24 cellular contexts compared by ENCODE assay signal in the genomic region with DNA sequence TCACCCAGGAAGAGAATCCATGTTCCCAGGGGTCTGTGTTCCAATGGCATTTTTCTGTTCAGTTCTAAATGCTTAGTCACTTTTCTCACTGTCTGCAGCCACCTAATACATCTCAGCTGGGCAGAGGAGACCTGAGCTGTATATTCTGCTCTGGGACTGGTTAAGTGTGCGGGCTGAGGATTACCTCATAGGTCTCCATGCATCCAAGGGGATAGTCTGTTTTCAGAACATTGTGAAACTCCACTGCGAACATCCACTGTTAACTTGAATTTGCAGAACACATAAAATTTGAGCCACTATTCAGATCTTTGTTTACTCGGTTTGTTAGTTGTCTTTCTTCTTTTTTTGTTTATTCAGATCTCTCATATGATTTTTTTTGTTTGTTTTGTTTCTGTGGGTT.
A peak's percentile ranks its signal among the peaks of the same experiment; 100 is the strongest.
DNase-seq lines count a peak whose midpoint lies in the region; ATAC-seq, FAIRE-seq and TF ChIP-seq lines count a peak whose summit lies in the region.
"Had no signal": no experiment of that assay in that cellular context is flagged by ENCODE, and none has a peak within 500 bp of the region (broad histone marks: within the 10 kb centered on the region; RNA-seq: fewer than 3 reads in every experiment).

No MANE protein-coding gene starts in this region.

- POLR2A ChIA-PET in A549 (lab: Yijun Ruan, JAX) (no interaction called here), PC-3 (lab: Charles Lee; ENCODE audit: unreplicated experiment) (interaction anchor here (0.6 kb wide), 1 partner anchor 10 kb away, joined by 3 read pairs; no protein-coding TSS in a partner anchor)

- peak in 1 of 2 experiments; percentile 59 for DNase-seq in A549 (ENCODE audit: low read depth in 1 of 2, low spot score in 1 of 2)
- DNase-seq in EL = peak; percentile 78
- DNase-seq in PC-3 = peak; percentile 18
- DNase-seq in fibroblast of lung (ENCODE audit: low read depth in 2 of 2) = peak; percentile 24 to 59
- DNase-seq in immature natural killer cell = no peak
- no peak for DNase-seq in posterior vena cava (ENCODE audit: low spot score)
- DNase-seq: activated CD4-positive, alpha-beta T cell treated with anti-CD3 and anti-CD28 coated beads for 4 hours; activated T-cell treated with anti-CD3 and anti-CD28 coated beads for 4 hours; caudate nucleus; effector memory CD4-positive, alpha-beta T cell; natural killer cell; NCI-H2171 treated with DMSO at 0.1 percent for 48 hours; SIG-M5; stimulated activated CD4-positive, alpha-beta T cell treated with anti-CD3 and anti-CD28 coated beads, Interleukin-12 subunit alpha, Interleukin-12 subunit beta, amount 100 ng/mL, for 4 hours; stimulated activated naive CD4-positive, alpha-beta T cell treated with Interleukin-2 at 50 U/mL for 16 hours; T-helper 9 cell; upper lobe of right lung had no signal

- H3K27ac ChIP-seq in A549 = peak overlapping the region; percentile 8 to 39; a peak in 2 of 6 replicates
- H3K27ac ChIP-seq in PC-3 (ENCODE audit: low read length) = no peak overlapping the region
- H3K27ac ChIP-seq in fibroblast of lung (ENCODE audit: insufficient read depth, low read length) = no peak overlapping the region
- H3K27ac ChIP-seq: gastroesophageal sphincter, upper lobe of right lung had no signal

- ATAC-seq in A549 (peak; percentile 85 to 94), PC-3 (no peak), GM18498 (IDR thresholded peaks at IDR 0.05; ENCODE audit: unreplicated experiment) (no peak)
- no peak for ATAC-seq in activated T-helper 17 cell treated with anti-CD3 and anti-CD28 coated beads, Interleukin-2, amount 50 U/mL, for 72 hours (replicated peaks)
- ATAC-seq: gastroesophageal sphincter, natural killer cell, upper lobe of right lung had no signal

- no peak for TF ChIP-seq POLR2A in A549 (IDR thresholded peaks at IDR 0.05; ENCODE audit: low read length)

- H3K79me2 ChIP-seq in PC-3 (ENCODE audit: low read length) (no peaks in the 10 kb centered on the region), fibroblast of lung (ENCODE audit: control insufficient read depth, insufficient read depth, low read length) (no peaks in the 10 kb centered on the region)

- no TSS peak for BruUV-seq in PC-3 (replicated peaks; lab: Mats Ljungman, UMichigan)

- H3K4me3 ChIP-seq in A549 (no peak overlapping the region), PC-3 (ENCODE audit: low read length) (no peak overlapping the region), fibroblast of lung (replicated peaks in 1 of 4; ENCODE audit: control extremely low read depth in 1 of 4, insufficient read depth in 1 of 4, low read depth in 3 of 4, low read length in 4 of 4) (no peak overlapping the region)
- H3K4me3 ChIP-seq: gastroesophageal sphincter, upper lobe of right lung had no signal

- H3F3A ChIP-seq in PC-3 (ENCODE audit: low read length, unreplicated experiment) = no peaks in the 10 kb centered on the region

- CTCF ChIA-PET in A549 (lab: Yijun Ruan, JAX) (interaction anchor here (0.9 kb wide), 1 partner anchor 11 kb away, joined by 4 read pairs; no protein-coding TSS in a partner anchor), PC-3 (lab: Charles Lee) (interaction anchor here (0.6 kb wide), 1 partner anchor 102 kb away, joined by 3 read pairs; no protein-coding TSS in a partner anchor)

- peaks cover 16% of the 10 kb centered on the region; the same call in 2 of the 3 replicates for H3K4me1 ChIP-seq in A549
- no peaks in the 10 kb centered on the region for H3K4me1 ChIP-seq in PC-3 (ENCODE audit: insufficient read depth, low read length)
- no peaks in the 10 kb centered on the region for H3K4me1 ChIP-seq in fibroblast of lung (ENCODE audit: control insufficient read depth, extremely low read depth, insufficient read depth, low read length)
- H3K4me1 ChIP-seq: gastroesophageal sphincter, upper lobe of right lung had no signal

- WGBS in A549 (ENCODE audit: missing lambda C conversion rate) = 6% methylated on average over 3 of the region's 3 CpGs

- no peak for FAIRE-seq in A549 (lab: Jason Lieb, UNC)
- FAIRE-seq: D721Med, H1 had no signal

- H4K20me1 ChIP-seq in PC-3 (ENCODE audit: low read length) (no peaks in the 10 kb centered on the region), fibroblast of lung (ENCODE audit: control insufficient read depth, extremely low read depth, insufficient read depth, low read length) (no peaks in the 10 kb centered on the region)

- H3K9me2 ChIP-seq in PC-3 (replicated peaks; ENCODE audit: low read length) = no peaks in the 10 kb centered on the region

- TF ChIP-seq CTCF in A549 (IDR thresholded peaks at IDR 0.05) (no peak), PC-3 (conservative IDR thresholded peaks at IDR 0.05; ENCODE audit: low read depth, low read length) (no peak), fibroblast of lung (conservative IDR thresholded peaks at IDR 0.05 in 1 of 2, IDR thresholded peaks at IDR 0.05 in 1 of 2; ENCODE audit: low read depth in 1 of 2, low read length in 2 of 2) (no peak)

- H3K4me2 ChIP-seq in A549 (peak overlapping the region; percentile 32), PC-3 (ENCODE audit: low read length) (no peak overlapping the region), fibroblast of lung (ENCODE audit: extremely low read depth, insufficient read depth, low read length) (no peak overlapping the region)

- no peaks in the 10 kb centered on the region for H3K27me3 Mint-ChIP-seq in activated T-helper 17 cell treated with anti-CD3 and anti-CD28 coated beads, Interleukin-2, amount 50 U/mL, for 72 hours
- no peaks in the 10 kb centered on the region for H3K27me3 Mint-ChIP-seq in immature natural killer cell (ENCODE audit: low read depth in 3 of 3)
- H3K27me3 Mint-ChIP-seq: activated naive CD4-positive, alpha-beta T cell treated with anti-CD3 and anti-CD28 coated beads, Interleukin-2, amount 50 U/mL, for 24 hours; progenitor cell of endocrine pancreas had no signal

- peaks cover 4% of the 10 kb centered on the region for H3K9me3 Mint-ChIP-seq in activated T-helper 17 cell treated with anti-CD3 and anti-CD28 coated beads, Interleukin-2, amount 50 U/mL, for 72 hours
- H3K9me3 Mint-ChIP-seq in immature natural killer cell = peaks cover 4 to 36% (median 15%) of the 10 kb centered on the region in 6 donors

- no peak overlapping the region for H3K9ac ChIP-seq in PC-3 (ENCODE audit: low read length)
- H3K9ac ChIP-seq in fibroblast of lung (ENCODE audit: insufficient read depth, low read length) = no peak overlapping the region

- H3K27me3 ChIP-seq in PC-3 (ENCODE audit: low read length) = peaks cover 57% of the 10 kb centered on the region
- no peaks in the 10 kb centered on the region for H3K27me3 ChIP-seq in fibroblast of lung (ENCODE audit: control insufficient read depth, insufficient read depth, low read length)
- H3K27me3 ChIP-seq: gastroesophageal sphincter, upper lobe of right lung had no signal

- H3K9me3 ChIP-seq in A549 (no peaks in the 10 kb centered on the region), PC-3 (ENCODE audit: low read length) (no peaks in the 10 kb centered on the region), fibroblast of lung (ENCODE audit: control insufficient read depth, insufficient read depth, low read depth, low read length) (no peaks in the 10 kb centered on the region)
- H3K9me3 ChIP-seq: gastroesophageal sphincter, upper lobe of right lung had no signal

- H3K4me3 Mint-ChIP-seq in activated T-helper 17 cell treated with anti-CD3 and anti-CD28 coated beads, Interleukin-2, amount 50 U/mL, for 72 hours = no peak overlapping the region
- H3K4me3 Mint-ChIP-seq in immature natural killer cell = no peak overlapping the region
- H3K4me3 Mint-ChIP-seq: activated naive CD4-positive, alpha-beta T cell treated with anti-CD3 and anti-CD28 coated beads, Interleukin-2, amount 50 U/mL, for 24 hours; natural killer cell had no signal

- TF ChIP-seq EP300 in A549 (IDR thresholded peaks at IDR 0.05) = no peak

- no peaks in the 10 kb centered on the region for H3K4me1 Mint-ChIP-seq in activated T-helper 17 cell treated with anti-CD3 and anti-CD28 coated beads, Interleukin-2, amount 50 U/mL, for 72 hours
- H3K4me1 Mint-ChIP-seq in immature natural killer cell = no peaks in the 10 kb centered on the region
- H3K4me1 Mint-ChIP-seq: activated naive CD4-positive, alpha-beta T cell treated with anti-CD3 and anti-CD28 coated beads, Interleukin-2, amount 50 U/mL, for 24 hours; natural killer cell had no signal

- intact Hi-C loops in PC-3 (cut with micrococcal nuclease) = no loop called here
- intact Hi-C loops in posterior vena cava (cut with DNase I) = no loop called here

- no peak overlapping the region for H2AFZ ChIP-seq in PC-3 (ENCODE audit: low read length)
- H2AFZ ChIP-seq in fibroblast of lung (ENCODE audit: low read length) = no peak overlapping the region

- no peak; a peak in 1 of 5 replicates for TF ChIP-seq RAD21 in A549 (conservative IDR thresholded peaks at IDR 0.05 in 1 of 2, IDR thresholded peaks at IDR 0.05 in 1 of 2)

- H3K27ac Mint-ChIP-seq in activated T-helper 17 cell treated with anti-CD3 and anti-CD28 coated beads, Interleukin-2, amount 50 U/mL, for 72 hours = no peak overlapping the region
- no peak overlapping the region for H3K27ac Mint-ChIP-seq in immature natural killer cell
- H3K27ac Mint-ChIP-seq: activated naive CD4-positive, alpha-beta T cell treated with anti-CD3 and anti-CD28 coated beads, Interleukin-2, amount 50 U/mL, for 24 hours; natural killer cell; progenitor cell of endocrine pancreas had no signal

- H3K36me3 ChIP-seq in PC-3 (ENCODE audit: low read depth, low read length) = no peaks in the 10 kb centered on the region
- H3K36me3 ChIP-seq in fibroblast of lung (ENCODE audit: control insufficient read depth, insufficient read depth, low read length) = no peaks in the 10 kb centered on the region
- H3K36me3 ChIP-seq: gastroesophageal sphincter, upper lobe of right lung had no signal

- H3K36me3 Mint-ChIP-seq in activated T-helper 17 cell treated with anti-CD3 and anti-CD28 coated beads, Interleukin-2, amount 50 U/mL, for 72 hours (ENCODE audit: low read depth) = no peaks in the 10 kb centered on the region
- H3K36me3 Mint-ChIP-seq in immature natural killer cell = no peaks in the 10 kb centered on the region
- H3K36me3 Mint-ChIP-seq: activated naive CD4-positive, alpha-beta T cell treated with anti-CD3 and anti-CD28 coated beads, Interleukin-2, amount 50 U/mL, for 24 hours; natural killer cell had no signal

TF ChIP-seq in A549, 52 proteins besides CTCF, POLR2A, EP300 and RAD21 (continues in another document):
- peak; percentile 12; the same call in 1 of the 3 replicates for TF ChIP-seq SMC3 (IDR thresholded peaks at IDR 0.05)
- no peak for TF ChIP-seq RNF2 (IDR thresholded peaks at IDR 0.05; ENCODE audit: borderline replicate concordance, low read depth)
- TF ChIP-seq KDM1A (IDR thresholded peaks at IDR 0.05; ENCODE audit: low read depth) = no peak
- no peak for TF ChIP-seq JUNB (IDR thresholded peaks at IDR 0.05)

Comparison
In these comparisons a context has a peak if more than half of its experiments do, and no peak if none do; other contexts are left out.
1. ATAC-seq: peak in A549 (2 of 2); none in PC-3 (single experiment), activated T-helper 17 cell treated with anti-CD3 and anti-CD28 coated beads, Interleukin-2, amount 50 U/mL, for 72 hours (single experiment) and GM18498 (single experiment).
2. DNase-seq: peak in EL (single experiment), PC-3 (single experiment) and fibroblast of lung (2 of 2); none in immature natural killer cell (0 of 3) and posterior vena cava (single experiment).
3. H3K27ac ChIP-seq: peak in A549 (2 of 2); none in PC-3 (single experiment) and fibroblast of lung (single experiment).